Comparison of ENCODE assay signal across 23 cellular contexts in the genomic region with DNA sequence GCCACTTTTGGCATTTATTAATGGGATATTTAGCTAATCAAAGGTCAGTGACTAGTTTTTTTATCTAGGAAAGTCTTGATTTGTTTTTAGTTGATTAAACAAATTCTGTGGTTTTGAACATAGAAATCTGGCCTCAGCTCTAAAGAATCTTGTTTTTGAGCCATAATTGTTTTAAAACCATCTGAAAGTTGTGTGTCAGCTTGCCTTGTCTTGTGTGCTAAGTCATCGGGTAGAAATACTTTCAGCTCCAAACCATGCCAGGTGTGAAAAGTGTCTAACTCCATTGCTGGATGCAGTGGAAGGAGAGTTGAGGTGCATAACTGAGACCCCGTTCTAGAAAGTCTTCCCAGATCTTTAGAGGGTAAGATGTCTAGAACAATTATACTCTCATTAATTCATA. TPM values are rescaled to one million over a fixed set of nuclear protein-coding genes. Genes with fewer than 3 reads are reported as not detected.
A peak's percentile ranks its signal among the peaks of the same experiment; 100 is the strongest.
DNase-seq lines count a peak whose midpoint lies in the region; ATAC-seq and TF ChIP-seq lines count a peak whose summit lies in the region.
"Had no signal": no experiment of that assay in that cellular context is flagged by ENCODE, and none has a peak within 500 bp of the region (broad histone marks: within the 10 kb centered on the region; RNA-seq: fewer than 3 reads in every experiment).

No MANE protein-coding gene starts in this region.

- peaks cover 33% of the 10 kb centered on the region for H3K79me2 ChIP-seq in Karpas-422 (ENCODE audit: low read length)

- H3K27me3 ChIP-seq in AG04450 (ENCODE audit: control insufficient read depth, insufficient read depth, low read length) (no peaks in the 10 kb centered on the region), Karpas-422 (ENCODE audit: low read length) (no peaks in the 10 kb centered on the region)
- H3K27me3 ChIP-seq: adrenal gland, cardiac muscle cell, dorsolateral prefrontal cortex, gastroesophageal sphincter, SJCRH30 had no signal

- H3K9me3 ChIP-seq in AG04450 (ENCODE audit: control insufficient read depth, insufficient read depth, low read length), result peaks cover 2% of the 10 kb centered on the region; the same call in 1 of the 2 replicates
- H3K9me3 ChIP-seq in Karpas-422 (ENCODE audit: low read length), result no peaks in the 10 kb centered on the region
- H3K9me3 ChIP-seq: adrenal gland, gastroesophageal sphincter, SJCRH30 had no signal

- H3K4me2 ChIP-seq in Karpas-422 (ENCODE audit: low read depth, low read length, poor library complexity, severe bottlenecking), result no peak overlapping the region
- H3K4me2 ChIP-seq: PC-9 had no signal

- peak overlapping the region; percentile 47 for H3K27ac ChIP-seq in AG04450 (ENCODE audit: low read depth, low read length)
- H3K27ac ChIP-seq in Karpas-422 (ENCODE audit: low read length), result no peak overlapping the region
- H3K27ac ChIP-seq: C4-2B, cardiac muscle cell, epithelial cell of prostate, PC-9, SJCRH30 had no signal

- peaks cover 11% of the 10 kb centered on the region; the same call in 1 of the 2 replicates for H3K36me3 ChIP-seq in Karpas-422 (ENCODE audit: insufficient read depth, low read length)
- H3K36me3 ChIP-seq: adrenal gland, cardiac muscle cell had no signal

- H3K27ac Mint-ChIP-seq in progenitor cell of endocrine pancreas, result peak overlapping the region; percentile 33
- H3K27ac Mint-ChIP-seq: IgD-negative memory B cell; T-helper 2 cell treated with Interferon-gamma antibody and Interleukin-4, amounts not matched to agents 5 μg/mL and 100 μg/mL, for 36 hours had no signal

- H3K4me3 Mint-ChIP-seq in progenitor cell of endocrine pancreas (ENCODE audit: low read depth), result no peak overlapping the region
- H3K4me3 Mint-ChIP-seq: IgD-negative memory B cell; T-helper 2 cell treated with Interferon-gamma antibody and Interleukin-4, amounts not matched to agents 5 μg/mL and 100 μg/mL, for 36 hours had no signal

- H3K4me1 ChIP-seq in Karpas-422 (ENCODE audit: low read length), result peaks cover 24% of the 10 kb centered on the region
- H3K4me1 ChIP-seq: SJCRH30 had no signal

- DNase-seq in AG04450 (ENCODE audit: low read depth, low spot score), result no peak
- DNase-seq in Karpas-422, result peak; percentile 15
- peak; percentile 27 for DNase-seq in fibroblast of mammary gland (ENCODE audit: low read depth)
- DNase-seq in progenitor cell of endocrine pancreas (ENCODE audit: low spot score, unreplicated experiment), result no peak
- DNase-seq in D341Med (ENCODE audit: low spot score), result no peak
- DNase-seq in activated CD8-positive, alpha-beta memory T cell treated with anti-CD3 and anti-CD28 coated beads for 24 hours, result no peak
- no peak for DNase-seq in GDM1 (lab: John Stamatoyannopoulos, UW)
- DNase-seq: activated CD4-positive, alpha-beta T cell treated with anti-CD3 and anti-CD28 coated beads, Interleukin-2, amount 50 U/mL, for 48 hours; activated effector memory CD4-positive, alpha-beta T cell treated with anti-CD3 and anti-CD28 coated beads, Interleukin-2, amount 50 U/mL, for 16 hours; adrenal gland; dorsolateral prefrontal cortex; kidney; NCI-H1694; PC-9; SJCRH30; stimulated activated CD4-positive, alpha-beta T cell treated with anti-CD3 and anti-CD28 coated beads, Interleukin-12 subunit alpha, Interleukin-12 subunit beta, amount 100 ng/mL, for 4 hours had no signal

- no peaks in the 10 kb centered on the region for H3K27me3 Mint-ChIP-seq in progenitor cell of endocrine pancreas
- H3K27me3 Mint-ChIP-seq: IgD-negative memory B cell had no signal

- H3K9me2 ChIP-seq in Karpas-422 (replicated peaks; ENCODE audit: insufficient read depth, low read length), result no peaks in the 10 kb centered on the region

- no peak overlapping the region for H3K9ac ChIP-seq in Karpas-422 (ENCODE audit: low read length)

- peaks cover 30% of the 10 kb centered on the region; the same call in 1 of the 2 replicates for H4K20me1 ChIP-seq in Karpas-422 (ENCODE audit: insufficient read depth, low read depth, low read length)

- H3K4me3 ChIP-seq in AG04450 (ENCODE audit: low read depth, low read length), result no peak overlapping the region
- H3K4me3 ChIP-seq in Karpas-422 (ENCODE audit: low read length), result no peak overlapping the region
- H3K4me3 ChIP-seq in fibroblast of mammary gland (ENCODE audit: control insufficient read depth, low read depth, low read length), result no peak overlapping the region
- H3K4me3 ChIP-seq: adrenal gland, cardiac muscle cell, dorsolateral prefrontal cortex, gastroesophageal sphincter, PC-9, SJCRH30 had no signal

- H3K36me3 Mint-ChIP-seq in progenitor cell of endocrine pancreas (ENCODE audit: insufficient read depth), result peaks cover 13% of the 10 kb centered on the region

- POLR2A ChIA-PET in AG04450 (lab: Yijun Ruan, JAX), result interaction anchor here (0.6 kb wide), 2 partner anchors 171 to 246 kb away, joined by 3 to 9 read pairs; no protein-coding TSS in a partner anchor

- peaks cover 25% of the 10 kb centered on the region for H3K4me1 Mint-ChIP-seq in progenitor cell of endocrine pancreas (ENCODE audit: low read depth)

- H2AFZ ChIP-seq in Karpas-422 (ENCODE audit: low read length), result no peak overlapping the region
- H2AFZ ChIP-seq: PC-9 had no signal

- ATAC-seq in HG02973 (IDR thresholded peaks at IDR 0.05; ENCODE audit: unreplicated experiment), result no peak
- ATAC-seq: gastroesophageal sphincter had no signal

- no peak for TF ChIP-seq CTCF in AG04450 (IDR thresholded peaks at IDR 0.05; ENCODE audit: low read depth, low read length)
- no peak for TF ChIP-seq CTCF in fibroblast of mammary gland (conservative IDR thresholded peaks at IDR 0.05; ENCODE audit: control insufficient read depth, insufficient read depth, low read depth, low read length)
- TF ChIP-seq CTCF in progenitor cell of endocrine pancreas (IDR thresholded peaks at IDR 0.05; ENCODE audit: unreplicated experiment), result no peak

- H3K9me3 Mint-ChIP-seq in progenitor cell of endocrine pancreas (ENCODE audit: low read depth), result no peaks in the 10 kb centered on the region
- H3K9me3 Mint-ChIP-seq: IgD-negative memory B cell; T-helper 2 cell treated with Interferon-gamma antibody and Interleukin-4, amounts not matched to agents 5 μg/mL and 100 μg/mL, for 36 hours had no signal

- CTCF ChIA-PET in AG04450 (lab: Charles Lee), result interaction anchor here (0.6 kb wide), 1 partner anchor 109 kb away, joined by 4 read pairs; no protein-coding TSS in a partner anchor

RNA-seq across cellular contexts. Expression of gene FARP2, which starts 22.7 kb away (rescaled TPM):
- 25.4 and 27.0 TPM in 2 replicates for polyA plus RNA-seq in AG04450 (2011; rRNA removed)
- polyA minus RNA-seq in AG04450 (2011; rRNA and poly(A)+ RNA removed), result 50.5 and 58.7 TPM in 2 replicates
- total RNA-seq in Karpas-422 (2014; rRNA removed; shearing (Covaris generic); ENCODE audit: low replicate concordance), result 30.5 and 40.0 TPM in 2 replicates
- total RNA-seq in progenitor cell of endocrine pancreas, result 63.6 and 67.0 TPM in 2 replicates

Comparison
In these comparisons a context has a peak if more than half of its experiments do, and no peak if none do; other contexts are left out.
1. DNase-seq: peak in Karpas-422 (single experiment) and fibroblast of mammary gland (single experiment); none in AG04450 (single experiment), progenitor cell of endocrine pancreas (single experiment), D341Med (single experiment), activated CD8-positive, alpha-beta memory T cell treated with anti-CD3 and anti-CD28 coated beads for 24 hours (single experiment) and GDM1 (single experiment).